1 cellular context compared by ENCODE assay signal in genomic region chr5:62093411-62093810, GRCh38.
TF ChIP-seq lines count a peak whose summit lies in the region.

No MANE protein-coding gene starts in this region.

TF ChIP-seq in neural cell, 6 proteins besides CTCF, POLR2A, EP300 and RAD21 (continued from another document):
- no peak for TF ChIP-seq REST (IDR thresholded peaks at IDR 0.05; ENCODE audit: borderline replicate concordance)
- no peak for TF ChIP-seq MXI1 (conservative IDR thresholded peaks at IDR 0.05; ENCODE audit: poor library complexity, severe bottlenecking)
- no peak for TF ChIP-seq SMC3 (conservative IDR thresholded peaks at IDR 0.05; ENCODE audit: poor library complexity)
